Comparison of ENCODE assay signal across 29 cellular contexts in the genomic region with DNA sequence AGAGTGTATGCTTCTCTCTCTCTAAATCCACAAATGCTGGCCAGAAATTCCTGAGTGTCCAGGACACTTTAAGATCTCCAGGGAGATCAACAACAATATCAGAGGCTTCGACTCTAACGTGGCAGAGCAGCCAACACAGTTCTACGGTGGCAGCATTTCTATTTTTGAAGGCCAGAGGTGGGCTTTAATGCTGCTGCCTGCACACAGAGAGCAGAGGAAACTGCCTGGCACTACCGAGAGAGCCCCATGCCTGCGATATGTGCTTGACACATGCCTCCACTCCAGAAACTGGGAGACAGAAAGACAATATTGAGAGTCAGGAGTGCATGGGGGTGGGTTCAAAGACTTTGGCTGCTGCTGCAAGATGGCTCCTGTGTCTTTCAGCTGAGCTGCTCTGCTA. TPM values are rescaled to one million over a fixed set of nuclear protein-coding genes. Genes with fewer than 3 reads are reported as not detected.
"Had no signal": no experiment of that assay in that cellular context is flagged by ENCODE, and none has a peak within 500 bp of the region (broad histone marks: within the 10 kb centered on the region; RNA-seq: fewer than 3 reads in every experiment).

No MANE protein-coding gene starts in this region.

- H3K4me3 Mint-ChIP-seq: activated B cell treated with CpG ODN at 0.5 μM for 24 hours; activated CD4-positive, alpha-beta memory T cell treated with anti-CD3 and anti-CD28 coated beads, Interleukin-2, amount 10 ng/mL, durations not matched to agents 7 days and 5 days; activated naive CD4-positive, alpha-beta T cell treated with anti-CD3 and anti-CD28 coated beads, Interleukin-2, amount 10 ng/mL, durations not matched to agents 7 days and 5 days; activated naive CD8-positive, alpha-beta T cell treated with anti-CD3 and anti-CD28 coated beads, Interleukin-2, amount 10 ng/mL, durations not matched to agents 7 days and 5 days; activated T-cell treated with anti-CD3 and anti-CD28 coated beads, Interleukin-2, amount 50 U/mL, for 24 hours; activated T-cell treated with anti-CD3 and anti-CD28 coated beads, Interleukin-2, amount 50 U/mL, for 72 hours; central memory CD8-positive, alpha-beta T cell; dendritic cell treated with granulocyte-macrophage colony-stimulating factor and Interleukin-4, amounts not matched to agents 40 ng/mL and 50 ng/mL, for 4 days; T-helper 17 cell; T-helper 2 cell treated with Interferon-gamma antibody and Interleukin-4, amounts not matched to agents 5 μg/mL and 100 μg/mL, for 36 hours had no signal

- ATAC-seq: activated CD4-positive, CD25-positive, alpha-beta regulatory T cell treated with anti-CD3 and anti-CD28 coated beads, Interleukin-2, amount 50 U/mL, for 24 hours; activated naive CD4-positive, alpha-beta T cell treated with anti-CD3 and anti-CD28 coated beads, Interleukin-2, amount 50 U/mL, for 72 hours; activated T-cell treated with anti-CD3 and anti-CD28 coated beads, Interleukin-2, amount 50 U/mL, for 72 hours; foreskin keratinocyte; T-helper 17 cell had no signal

- H3K36me3 Mint-ChIP-seq: activated naive CD4-positive, alpha-beta T cell treated with anti-CD3 and anti-CD28 coated beads, Interleukin-2, amount 10 ng/mL, durations not matched to agents 7 days and 5 days; activated naive CD4-positive, alpha-beta T cell treated with anti-CD3 and anti-CD28 coated beads, Interleukin-2, amount 50 U/mL, for 72 hours; activated naive CD8-positive, alpha-beta T cell treated with anti-CD3 and anti-CD28 coated beads, Interleukin-2, amount 10 ng/mL, durations not matched to agents 7 days and 5 days had no signal

- H3K9me3 ChIP-seq: ascending aorta, esophagus muscularis mucosa had no signal

- DNase-seq: activated B cell treated with CpG ODN at 0.5 μM for 24 hours; activated CD4-positive, alpha-beta memory T cell treated with anti-CD3 and anti-CD28 coated beads, Interleukin-2, amount 10 ng/mL, durations not matched to agents 7 days and 5 days; activated CD4-positive, alpha-beta T cell treated with anti-CD3 and anti-CD28 coated beads for 48 hours; activated CD4-positive, alpha-beta T cell treated with anti-CD3 and anti-CD28 coated beads, Interleukin-2, amount 50 U/mL, for 4 hours; activated CD8-positive, alpha-beta memory T cell treated with anti-CD3 and anti-CD28 coated beads, Interleukin-2, amount 50 U/mL, for 48 hours; activated gamma-delta T cell; activated naive CD4-positive, alpha-beta T cell; activated naive CD4-positive, alpha-beta T cell treated with anti-CD3 and anti-CD28 coated beads, Interleukin-2, amount 10 ng/mL, durations not matched to agents 7 days and 5 days; activated naive CD8-positive, alpha-beta T cell treated with anti-CD3 and anti-CD28 coated beads, Interleukin-2, amount 10 ng/mL, durations not matched to agents 7 days and 5 days; activated T-cell treated with anti-CD3 and anti-CD28 coated beads for 4 hours; activated T-cell treated with anti-CD3 and anti-CD28 coated beads, Interleukin-2, amount 50 U/mL, for 24 hours; activated T-cell treated with anti-CD3 and anti-CD28 coated beads, Interleukin-2, amount 50 U/mL, for 72 hours; brain microvascular endothelial cell; dorsolateral prefrontal cortex; effector memory CD4-positive, alpha-beta T cell; erythroblast; foreskin keratinocyte; T-helper 1 cell; T-helper 17 cell; T1000; WERI-Rb-1 had no signal

- H3K27ac ChIP-seq: ascending aorta, brain microvascular endothelial cell, coronary artery, dorsolateral prefrontal cortex, foreskin keratinocyte, WERI-Rb-1 had no signal

- H3K36me3 ChIP-seq: ascending aorta, brain microvascular endothelial cell, esophagus muscularis mucosa, WERI-Rb-1 had no signal

- H3K4me1 Mint-ChIP-seq: activated B cell treated with CpG ODN at 0.5 μM for 24 hours; activated CD4-positive, alpha-beta memory T cell treated with anti-CD3 and anti-CD28 coated beads, Interleukin-2, amount 10 ng/mL, durations not matched to agents 7 days and 5 days; activated naive CD4-positive, alpha-beta T cell treated with anti-CD3 and anti-CD28 coated beads, Interleukin-2, amount 10 ng/mL, durations not matched to agents 7 days and 5 days; activated naive CD8-positive, alpha-beta T cell treated with anti-CD3 and anti-CD28 coated beads, Interleukin-2, amount 10 ng/mL, durations not matched to agents 7 days and 5 days; central memory CD8-positive, alpha-beta T cell had no signal

- H3K27ac Mint-ChIP-seq: activated B cell treated with CpG ODN at 0.5 μM for 24 hours; activated CD4-positive, alpha-beta memory T cell treated with anti-CD3 and anti-CD28 coated beads, Interleukin-2, amount 10 ng/mL, durations not matched to agents 7 days and 5 days; activated naive CD4-positive, alpha-beta T cell treated with anti-CD3 and anti-CD28 coated beads, Interleukin-2, amount 10 ng/mL, durations not matched to agents 7 days and 5 days; activated naive CD4-positive, alpha-beta T cell treated with anti-CD3 and anti-CD28 coated beads, Interleukin-2, amount 50 U/mL, for 72 hours; activated naive CD8-positive, alpha-beta T cell treated with anti-CD3 and anti-CD28 coated beads, Interleukin-2, amount 10 ng/mL, durations not matched to agents 7 days and 5 days; activated T-cell treated with anti-CD3 and anti-CD28 coated beads, Interleukin-2, amount 50 U/mL, for 24 hours; activated T-cell treated with anti-CD3 and anti-CD28 coated beads, Interleukin-2, amount 50 U/mL, for 72 hours; dendritic cell treated with granulocyte-macrophage colony-stimulating factor and Interleukin-4, amounts not matched to agents 40 ng/mL and 50 ng/mL, for 4 days; T-helper 17 cell; T-helper 2 cell treated with Interferon-gamma antibody and Interleukin-4, amounts not matched to agents 5 μg/mL and 100 μg/mL, for 36 hours had no signal

- H3K27me3 ChIP-seq: ascending aorta, brain microvascular endothelial cell, dorsolateral prefrontal cortex, esophagus muscularis mucosa had no signal

- H3K9me3 Mint-ChIP-seq: activated CD4-positive, alpha-beta memory T cell treated with anti-CD3 and anti-CD28 coated beads, Interleukin-2, amount 10 ng/mL, durations not matched to agents 7 days and 5 days; activated naive CD4-positive, alpha-beta T cell treated with anti-CD3 and anti-CD28 coated beads, Interleukin-2, amount 10 ng/mL, durations not matched to agents 7 days and 5 days; activated naive CD4-positive, alpha-beta T cell treated with anti-CD3 and anti-CD28 coated beads, Interleukin-2, amount 50 U/mL, for 72 hours; activated naive CD8-positive, alpha-beta T cell treated with anti-CD3 and anti-CD28 coated beads, Interleukin-2, amount 10 ng/mL, durations not matched to agents 7 days and 5 days; activated T-cell treated with anti-CD3 and anti-CD28 coated beads, Interleukin-2, amount 50 U/mL, for 24 hours; activated T-cell treated with anti-CD3 and anti-CD28 coated beads, Interleukin-2, amount 50 U/mL, for 72 hours; central memory CD8-positive, alpha-beta T cell; T-helper 2 cell treated with Interferon-gamma antibody and Interleukin-4, amounts not matched to agents 5 μg/mL and 100 μg/mL, for 36 hours had no signal

- H3K4me1 ChIP-seq: ascending aorta, foreskin keratinocyte had no signal

- H3K4me3 ChIP-seq: ascending aorta, coronary artery, dorsolateral prefrontal cortex, esophagus muscularis mucosa had no signal

RNA-seq across cellular contexts. Expression of gene GALNT18, which starts 48.8 kb away (rescaled TPM):
- total RNA-seq: activated B cell treated with CpG ODN at 0.5 μM for 24 hours, T-helper 17 cell had no signal
